Comparison of ENCODE assay signal across 11 cellular contexts in the genomic region with DNA sequence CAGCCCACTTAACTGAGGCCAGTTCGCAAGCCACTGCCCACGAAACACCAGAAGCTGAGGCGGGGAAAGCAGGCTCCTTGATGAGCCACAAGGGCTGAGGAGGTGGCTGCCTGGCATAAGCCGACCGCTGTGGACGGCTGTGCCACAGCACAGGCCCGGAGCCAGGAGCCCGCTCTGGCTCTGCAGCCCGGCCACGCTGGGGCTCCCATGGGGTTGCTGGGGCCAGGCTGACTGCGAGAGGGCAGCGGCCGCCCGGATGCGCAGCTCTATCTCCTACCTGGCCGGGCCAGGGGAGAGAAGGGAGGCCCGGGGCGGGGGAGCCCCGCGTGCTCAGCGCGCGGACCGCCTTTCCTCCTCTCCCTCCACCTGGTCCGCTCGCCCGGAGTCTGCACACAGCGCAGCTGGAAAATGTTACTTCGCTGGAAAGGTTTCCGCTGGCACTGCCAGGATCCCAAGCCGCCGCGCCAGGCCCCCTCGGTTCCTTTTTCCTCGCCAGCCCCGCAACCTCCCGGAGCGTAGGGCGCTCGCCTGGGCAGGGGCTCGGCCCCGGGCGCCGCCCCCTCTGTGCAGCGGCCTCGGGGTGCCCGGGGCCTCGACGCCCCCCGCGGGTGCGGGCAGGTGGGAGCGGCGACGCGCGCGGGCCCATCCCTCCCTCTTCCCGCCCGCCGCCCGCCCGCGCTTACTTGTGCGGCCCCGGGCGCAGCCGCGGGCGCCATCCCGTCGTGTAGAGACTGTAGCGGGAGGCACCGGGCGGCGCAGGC. TPM values are rescaled to one million over a fixed set of nuclear protein-coding genes. Genes with fewer than 3 reads are reported as not detected.
DNase-seq lines count a peak whose midpoint lies in the region; ATAC-seq and TF ChIP-seq lines count a peak whose summit lies in the region.
"Had no signal": no experiment of that assay in that cellular context is flagged by ENCODE, and none has a peak within 500 bp of the region (broad histone marks: within the 10 kb centered on the region; RNA-seq: fewer than 3 reads in every experiment).

No MANE protein-coding gene starts in this region.

- H3K9me3 Mint-ChIP-seq in activated naive CD8-positive, alpha-beta T cell treated with anti-CD3 and anti-CD28 coated beads, Interleukin-2, amount 10 ng/mL, durations not matched to agents 7 days and 5 days, result peaks cover 1% of the 10 kb centered on the region
- no peaks in the 10 kb centered on the region for H3K9me3 Mint-ChIP-seq in activated naive CD8-positive, alpha-beta T cell treated with anti-CD3 and anti-CD28 coated beads for 36 hours
- H3K9me3 Mint-ChIP-seq in nephron, result no peaks in the 10 kb centered on the region

- no peak for TF ChIP-seq POLR2A in vagina (IDR thresholded peaks at IDR 0.05)

- no peak overlapping the region for H3K27ac Mint-ChIP-seq in activated naive CD8-positive, alpha-beta T cell treated with anti-CD3 and anti-CD28 coated beads, Interleukin-2, amount 10 ng/mL, durations not matched to agents 7 days and 5 days
- no peak overlapping the region for H3K27ac Mint-ChIP-seq in activated naive CD8-positive, alpha-beta T cell treated with anti-CD3 and anti-CD28 coated beads for 36 hours
- peak overlapping the region in 1 of 3 experiments; percentile 32 for H3K27ac Mint-ChIP-seq in nephron

- H3K27me3 ChIP-seq in colonic mucosa (peaks cover 28% of the 10 kb centered on the region), vagina (no peaks in the 10 kb centered on the region)

- H3K27ac ChIP-seq in colonic mucosa (no peak overlapping the region), vagina (no peak overlapping the region)
- H3K27ac ChIP-seq: KMS-11 had no signal

- H3K4me1 ChIP-seq in colonic mucosa (no peaks in the 10 kb centered on the region), vagina (peaks cover 6% of the 10 kb centered on the region)

- POLR2A ChIA-PET in activated naive CD8-positive, alpha-beta T cell treated with anti-CD3 and anti-CD28 coated beads, Interleukin-2, amount 10 ng/mL, durations not matched to agents 7 days and 5 days (lab: Charles Lee), result no interaction called here

- intact Hi-C loops in colonic mucosa (cut with DNase I), result no loop called here
- intact Hi-C loops in vagina (cut with DNase I), result no loop called here

- H3K9me3 ChIP-seq in colonic mucosa, result no peaks in the 10 kb centered on the region
- no peaks in the 10 kb centered on the region for H3K9me3 ChIP-seq in vagina

- H3K27me3 Mint-ChIP-seq in activated naive CD8-positive, alpha-beta T cell treated with anti-CD3 and anti-CD28 coated beads, Interleukin-2, amount 10 ng/mL, durations not matched to agents 7 days and 5 days, result peaks cover 43% of the 10 kb centered on the region
- peaks cover 44% of the 10 kb centered on the region for H3K27me3 Mint-ChIP-seq in activated naive CD8-positive, alpha-beta T cell treated with anti-CD3 and anti-CD28 coated beads for 36 hours
- peaks cover 47% of the 10 kb centered on the region for H3K27me3 Mint-ChIP-seq in nephron (ENCODE audit: low read depth)

- no peak overlapping the region for H3K9ac ChIP-seq in colonic mucosa (ENCODE audit: low read depth in 2 of 2, low read length in 2 of 2)
- H3K9ac ChIP-seq: KMS-11 had no signal

- no peak for DNase-seq in activated naive CD8-positive, alpha-beta T cell treated with anti-CD3 and anti-CD28 coated beads, Interleukin-2, amount 10 ng/mL, durations not matched to agents 7 days and 5 days
- no peak for DNase-seq in activated naive CD8-positive, alpha-beta T cell treated with anti-CD3 and anti-CD28 coated beads for 36 hours
- DNase-seq in colonic mucosa, result no peak
- DNase-seq in vagina (ENCODE audit: extremely low spot score in 2 of 2), result no peak
- DNase-seq in mesenteric fat pad (ENCODE audit: low spot score), result no peak
- DNase-seq: DND-41, T-helper 9 cell had no signal

- no peaks in the 10 kb centered on the region for H3K4me1 Mint-ChIP-seq in activated naive CD8-positive, alpha-beta T cell treated with anti-CD3 and anti-CD28 coated beads, Interleukin-2, amount 10 ng/mL, durations not matched to agents 7 days and 5 days
- H3K4me1 Mint-ChIP-seq in activated naive CD8-positive, alpha-beta T cell treated with anti-CD3 and anti-CD28 coated beads for 36 hours, result peaks cover 10% of the 10 kb centered on the region
- peaks cover 18% of the 10 kb centered on the region for H3K4me1 Mint-ChIP-seq in nephron

- no peaks in the 10 kb centered on the region for H3K36me3 Mint-ChIP-seq in activated naive CD8-positive, alpha-beta T cell treated with anti-CD3 and anti-CD28 coated beads, Interleukin-2, amount 10 ng/mL, durations not matched to agents 7 days and 5 days
- H3K36me3 Mint-ChIP-seq in activated naive CD8-positive, alpha-beta T cell treated with anti-CD3 and anti-CD28 coated beads for 36 hours, result peaks cover under 1% of the 10 kb centered on the region
- peaks cover 3% of the 10 kb centered on the region for H3K36me3 Mint-ChIP-seq in nephron (ENCODE audit: low read depth)

- ATAC-seq in activated naive CD8-positive, alpha-beta T cell treated with anti-CD3 and anti-CD28 coated beads, Interleukin-2, amount 10 ng/mL, durations not matched to agents 7 days and 5 days (ENCODE audit: low read depth), result peak; percentile 44
- ATAC-seq in GM18861 (IDR thresholded peaks at IDR 0.05; ENCODE audit: unreplicated experiment), result no peak
- ATAC-seq in GM21576 (IDR thresholded peaks at IDR 0.05; ENCODE audit: unreplicated experiment), result no peak

- H3K4me3 Mint-ChIP-seq in activated naive CD8-positive, alpha-beta T cell treated with anti-CD3 and anti-CD28 coated beads, Interleukin-2, amount 10 ng/mL, durations not matched to agents 7 days and 5 days, result peak overlapping the region; percentile 25
- no peak overlapping the region for H3K4me3 Mint-ChIP-seq in activated naive CD8-positive, alpha-beta T cell treated with anti-CD3 and anti-CD28 coated beads for 36 hours
- peak overlapping the region; percentile 69 to 75 (median 70) for H3K4me3 Mint-ChIP-seq in nephron

- H3K4me3 ChIP-seq in colonic mucosa (peak overlapping the region; percentile 13), vagina (peak overlapping the region; percentile 40 to 71)

- no peaks in the 10 kb centered on the region for H3K36me3 ChIP-seq in colonic mucosa
- no peaks in the 10 kb centered on the region for H3K36me3 ChIP-seq in vagina

- TF ChIP-seq CTCF in colonic mucosa (IDR thresholded peaks at IDR 0.05), result no peak
- TF ChIP-seq CTCF in nephron (IDR thresholded peaks at IDR 0.05; ENCODE audit: unreplicated experiment in 3 of 3), result no peak
- TF ChIP-seq CTCF in vagina (IDR thresholded peaks at IDR 0.05), result no peak

RNA-seq across cellular contexts. Expression of a gene that starts 0.7 kb away (rescaled TPM):
- not detected for total RNA-seq in activated naive CD8-positive, alpha-beta T cell treated with anti-CD3 and anti-CD28 coated beads, Interleukin-2, amount 10 ng/mL, durations not matched to agents 7 days and 5 days
- not detected for total RNA-seq in activated naive CD8-positive, alpha-beta T cell treated with anti-CD3 and anti-CD28 coated beads for 36 hours
- under 1 TPM; 0.20 to 0.40 TPM for total RNA-seq in colonic mucosa
- 5.6 TPM for total RNA-seq in vagina
- total RNA-seq in mesenteric fat pad, result not detected

RNA-seq across cellular contexts. Expression of a gene that starts 25.3 kb away (rescaled TPM):
- 1 to 10 TPM; 2.2 to 2.5 TPM for total RNA-seq in activated naive CD8-positive, alpha-beta T cell treated with anti-CD3 and anti-CD28 coated beads, Interleukin-2, amount 10 ng/mL, durations not matched to agents 7 days and 5 days
- total RNA-seq in activated naive CD8-positive, alpha-beta T cell treated with anti-CD3 and anti-CD28 coated beads for 36 hours, result 1 to 10 TPM; 1.4 to 1.8 TPM
- total RNA-seq in colonic mucosa, result 10 to 100 TPM; 46.2 to 65.3 TPM
- 82.3 TPM for total RNA-seq in vagina
- total RNA-seq in mesenteric fat pad, result 49.8 TPM

RNA-seq across cellular contexts. Expression of a gene that starts 48.4 kb away (rescaled TPM):
- total RNA-seq in activated naive CD8-positive, alpha-beta T cell treated with anti-CD3 and anti-CD28 coated beads, Interleukin-2, amount 10 ng/mL, durations not matched to agents 7 days and 5 days, result 10 to 100 TPM; 12.3 to 17.1 TPM
- total RNA-seq in activated naive CD8-positive, alpha-beta T cell treated with anti-CD3 and anti-CD28 coated beads for 36 hours, result 10 to 100 TPM; 15.5 to 17.6 TPM
- total RNA-seq in colonic mucosa (10 to 100 TPM; 19.9 to 25.6 TPM), vagina (26.8 TPM), mesenteric fat pad (62.5 TPM)

Comparison
In these comparisons a context has a peak if more than half of its experiments do, and no peak if none do; other contexts are left out.
1. RNA of a gene that starts 25.3 kb away (total RNA-seq): 82.3 TPM in vagina (single experiment), 46.2 to 65.3 TPM in colonic mucosa and 49.8 TPM in mesenteric fat pad (single experiment); 2.2 to 2.5 TPM in activated naive CD8-positive, alpha-beta T cell treated with anti-CD3 and anti-CD28 coated beads, Interleukin-2, amount 10 ng/mL, durations not matched to agents 7 days and 5 days and 1.4 to 1.8 TPM in activated naive CD8-positive, alpha-beta T cell treated with anti-CD3 and anti-CD28 coated beads for 36 hours; every median in the first group is over 10 times any median in the second.